14 cellular contexts compared by ENCODE assay signal in genomic region chr7:12475362-12476063, GRCh38.
DNase-seq lines count a peak whose midpoint lies in the region; ATAC-seq and TF ChIP-seq lines count a peak whose summit lies in the region.
"Had no signal": no experiment of that assay in that cellular context is flagged by ENCODE, and none has a peak within 500 bp of the region (broad histone marks: within the 10 kb centered on the region; RNA-seq: fewer than 3 reads in every experiment).

No MANE protein-coding gene starts in this region.

- H3K27ac ChIP-seq in upper lobe of left lung = no peak overlapping the region
- H3K27ac ChIP-seq: neutrophil, stomach had no signal

- H3K27me3 ChIP-seq in upper lobe of left lung = no peaks in the 10 kb centered on the region
- H3K27me3 ChIP-seq: neutrophil, stomach had no signal

- ATAC-seq in upper lobe of left lung (ENCODE audit: low FRiP score in 2 of 2) (no peak), GM18498 (IDR thresholded peaks at IDR 0.05; ENCODE audit: unreplicated experiment) (no peak)

- H3K4me3 ChIP-seq in upper lobe of left lung = no peak overlapping the region
- H3K4me3 ChIP-seq: stomach had no signal

- WGBS in upper lobe of left lung, 2 donors = 50 to 61% methylated on average over 6 of the region's 6 CpGs

- H3K4me1 ChIP-seq in upper lobe of left lung = no peaks in the 10 kb centered on the region
- H3K4me1 ChIP-seq: stomach had no signal

- no peaks in the 10 kb centered on the region for H3K9me3 ChIP-seq in upper lobe of left lung
- H3K9me3 ChIP-seq: neutrophil, stomach had no signal

- TF ChIP-seq EP300 in upper lobe of left lung (IDR thresholded peaks at IDR 0.05) = no peak

- TF ChIP-seq POLR2A in upper lobe of left lung (IDR thresholded peaks at IDR 0.05) = no peak

- no peak for TF ChIP-seq CTCF in upper lobe of left lung (IDR thresholded peaks at IDR 0.05)

- H3K36me3 ChIP-seq in upper lobe of left lung = no peaks in the 10 kb centered on the region
- H3K36me3 ChIP-seq: neutrophil, stomach had no signal

- DNase-seq in EH (ENCODE audit: low read depth) (peak; percentile 13), NCI-H146 treated with DMSO at 0.1 percent for 48 hours (lab: John Stamatoyannopoulos, UW; ENCODE audit: unreplicated experiment) (peak; percentile 54), brain pericyte (ENCODE audit: low read depth, low spot score) (peak; percentile 5), myocyte (ENCODE audit: low read depth) (peak; percentile 23), upper lobe of left lung (no peak), HPDE6-E6E7 (ENCODE audit: extremely low spot score) (no peak)
- no peak for DNase-seq in activated CD4-positive, alpha-beta T cell treated with anti-CD3 and anti-CD28 coated beads, Interleukin-2, amount 50 U/mL, for 1 hour
- DNase-seq: activated CD4-positive, alpha-beta T cell treated with anti-CD3 and anti-CD28 coated beads for 4 hours; activated naive CD4-positive, alpha-beta T cell; NCI-H2029 treated with DMSO at 0.1 percent for 48 hours; SIG-M5; stomach had no signal

Comparison
In these comparisons a context has a peak if more than half of its experiments do, and no peak if none do; other contexts are left out.
1. DNase-seq: peak in EH (single experiment), NCI-H146 treated with DMSO at 0.1 percent for 48 hours (single experiment), brain pericyte (single experiment) and myocyte (single experiment); none in upper lobe of left lung (0 of 2), HPDE6-E6E7 (single experiment) and activated CD4-positive, alpha-beta T cell treated with anti-CD3 and anti-CD28 coated beads, Interleukin-2, amount 50 U/mL, for 1 hour (single experiment).